Comparison of ENCODE assay signal across 14 cellular contexts in the genomic region with DNA sequence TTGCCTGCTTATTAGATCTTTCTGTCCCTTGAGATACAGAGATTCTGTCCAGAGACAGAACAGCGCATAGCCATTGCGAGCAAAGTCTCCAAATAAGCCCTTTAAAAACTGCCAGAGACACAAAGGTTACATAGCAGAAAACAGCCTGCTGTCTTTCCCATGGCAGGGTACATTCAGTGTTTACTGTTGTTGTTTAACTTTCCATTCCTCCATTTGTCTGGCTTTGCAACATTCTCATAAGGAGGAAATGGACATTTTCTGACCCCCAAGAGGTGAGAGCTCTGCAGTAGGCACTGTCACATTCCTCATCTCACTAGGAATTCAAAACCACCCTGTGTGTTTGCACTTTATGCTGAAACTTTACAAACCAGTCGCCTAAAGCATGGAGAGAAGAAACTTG.
"Had no signal": no experiment of that assay in that cellular context is flagged by ENCODE, and none has a peak within 500 bp of the region (broad histone marks: within the 10 kb centered on the region; RNA-seq: fewer than 3 reads in every experiment).

No MANE protein-coding gene starts in this region.

- H3K4me3 ChIP-seq: cardiac muscle cell, lung, spleen, tibial artery had no signal

- H3K4me1 ChIP-seq: spleen had no signal

- DNase-seq: activated CD4-positive, alpha-beta memory T cell treated with anti-CD3 and anti-CD28 coated beads, Interleukin-2, amount 10 ng/mL, durations not matched to agents 7 days and 5 days; activated CD4-positive, alpha-beta T cell treated with anti-CD3 and anti-CD28 coated beads for 4 hours; activated naive CD4-positive, alpha-beta T cell treated with anti-CD3 and anti-CD28 coated beads, Interleukin-2, amount 10 ng/mL, durations not matched to agents 7 days and 5 days; activated T-cell treated with anti-CD3 and anti-CD28 coated beads, Interleukin-2, amount 50 U/mL, for 24 hours; glutamatergic neuron; hypothalamus; naive B cell; spleen; stimulated activated CD4-positive, alpha-beta T cell treated with anti-CD3 and anti-CD28 coated beads, Interleukin-1b, Interleukin-23, amount 100 ng/mL, for 48 hours; T-helper 17 cell; tibial artery had no signal

- ATAC-seq: right cardiac atrium, T-helper 17 cell had no signal

- H3K27ac ChIP-seq: cardiac muscle cell, spleen had no signal

- H3K4me3 Mint-ChIP-seq: activated CD4-positive, alpha-beta memory T cell treated with anti-CD3 and anti-CD28 coated beads, Interleukin-2, amount 10 ng/mL, durations not matched to agents 7 days and 5 days; activated naive CD4-positive, alpha-beta T cell treated with anti-CD3 and anti-CD28 coated beads, Interleukin-2, amount 10 ng/mL, durations not matched to agents 7 days and 5 days; activated T-cell treated with anti-CD3 and anti-CD28 coated beads, Interleukin-2, amount 50 U/mL, for 24 hours; naive B cell; T-helper 17 cell had no signal

- H3K27me3 Mint-ChIP-seq: activated CD4-positive, alpha-beta memory T cell treated with anti-CD3 and anti-CD28 coated beads, Interleukin-2, amount 10 ng/mL, durations not matched to agents 7 days and 5 days; activated naive CD4-positive, alpha-beta T cell treated with anti-CD3 and anti-CD28 coated beads, Interleukin-2, amount 10 ng/mL, durations not matched to agents 7 days and 5 days; activated T-cell treated with anti-CD3 and anti-CD28 coated beads, Interleukin-2, amount 50 U/mL, for 24 hours had no signal

- H3K27me3 ChIP-seq: cardiac muscle cell, spleen, tibial artery had no signal

- H3K9me3 ChIP-seq: tibial artery had no signal

- H3K9me3 Mint-ChIP-seq: activated CD4-positive, alpha-beta memory T cell treated with anti-CD3 and anti-CD28 coated beads, Interleukin-2, amount 10 ng/mL, durations not matched to agents 7 days and 5 days; activated naive CD4-positive, alpha-beta T cell treated with anti-CD3 and anti-CD28 coated beads, Interleukin-2, amount 10 ng/mL, durations not matched to agents 7 days and 5 days had no signal

- H3K4me1 Mint-ChIP-seq: activated CD4-positive, alpha-beta memory T cell treated with anti-CD3 and anti-CD28 coated beads, Interleukin-2, amount 10 ng/mL, durations not matched to agents 7 days and 5 days; activated naive CD4-positive, alpha-beta T cell treated with anti-CD3 and anti-CD28 coated beads, Interleukin-2, amount 10 ng/mL, durations not matched to agents 7 days and 5 days; naive B cell; T-helper 17 cell had no signal

- H3K36me3 Mint-ChIP-seq: activated naive CD4-positive, alpha-beta T cell treated with anti-CD3 and anti-CD28 coated beads, Interleukin-2, amount 10 ng/mL, durations not matched to agents 7 days and 5 days; naive B cell had no signal

- H3K36me3 ChIP-seq: cardiac muscle cell, spleen had no signal

- H3K27ac Mint-ChIP-seq: activated CD4-positive, alpha-beta memory T cell treated with anti-CD3 and anti-CD28 coated beads, Interleukin-2, amount 10 ng/mL, durations not matched to agents 7 days and 5 days; activated naive CD4-positive, alpha-beta T cell treated with anti-CD3 and anti-CD28 coated beads, Interleukin-2, amount 10 ng/mL, durations not matched to agents 7 days and 5 days; activated T-cell treated with anti-CD3 and anti-CD28 coated beads, Interleukin-2, amount 50 U/mL, for 24 hours; T-helper 17 cell had no signal
